In genomic region chr19:17097593-17098126, GRCh38 we compare ENCODE assay signal across 8 cellular contexts. TPM values are rescaled to one million over a fixed set of nuclear protein-coding genes. Genes with fewer than 3 reads are reported as not detected.
A peak's percentile ranks its signal among the peaks of the same experiment; 100 is the strongest.
DNase-seq lines count a peak whose midpoint lies in the region; ATAC-seq and TF ChIP-seq lines count a peak whose summit lies in the region.
"Had no signal": no experiment of that assay in that cellular context is flagged by ENCODE, and none has a peak within 500 bp of the region (broad histone marks: within the 10 kb centered on the region; RNA-seq: fewer than 3 reads in every experiment).

No MANE protein-coding gene starts in this region.

- DNase-seq in HFFc6 (no peak), WTC11 (ENCODE audit: low spot score) (no peak), islet precursor cell (peak; percentile 90), suprapubic skin (ENCODE audit: low spot score in 2 of 2) (no peak), NCI-H526 (lab: John Stamatoyannopoulos, UW) (no peak), endothelial cell (ENCODE audit: low spot score) (no peak)
- DNase-seq: T-cell had no signal

- CTCF ChIA-PET in WTC11 (lab: Charles Lee): interaction anchor here (0.6 kb wide), 1 partner anchor 34 kb away, joined by 5 read pairs; no protein-coding TSS in a partner anchor

- TF ChIP-seq CTCF in HFFc6 (IDR thresholded peaks at IDR 0.05) (no peak), WTC11 (IDR thresholded peaks at IDR 0.05) (no peak), suprapubic skin (IDR thresholded peaks at IDR 0.05) (no peak), endothelial cell (IDR thresholded peaks at IDR 0.05; ENCODE audit: unreplicated experiment) (no peak)

- TF ChIP-seq EP300 in suprapubic skin (IDR thresholded peaks at IDR 0.05): no peak

- H3K27me3 ChIP-seq in suprapubic skin: no peaks in the 10 kb centered on the region

- no peaks in the 10 kb centered on the region for H3K9me3 ChIP-seq in suprapubic skin

- peak overlapping the region; percentile 14 for H3K27ac ChIP-seq in suprapubic skin

- WGBS in suprapubic skin: 81% methylated on average over 8 of the region's 8 CpGs

- peaks cover 16% of the 10 kb centered on the region for H3K36me3 ChIP-seq in suprapubic skin

- peaks cover 19% of the 10 kb centered on the region for H3K4me1 ChIP-seq in suprapubic skin

- POLR2A ChIA-PET in WTC11 (lab: Charles Lee): no interaction called here

- ATAC-seq in WTC11 (no peak), GM18517 (IDR thresholded peaks at IDR 0.05; ENCODE audit: unreplicated experiment) (no peak)
- ATAC-seq: T-cell had no signal

- H3K4me3 Mint-ChIP-seq in HFFc6: peak overlapping the region; percentile 3; the same call in 1 of the 2 replicates
- no peak overlapping the region for H3K4me3 Mint-ChIP-seq in WTC11
- H3K4me3 Mint-ChIP-seq in endothelial cell (ENCODE audit: unreplicated experiment): no peak overlapping the region
- H3K4me3 Mint-ChIP-seq: T-cell had no signal

- no peak overlapping the region for H3K4me3 ChIP-seq in suprapubic skin

- H3K36me3 Mint-ChIP-seq in HFFc6 (ENCODE audit: low read depth) (peaks cover 39% of the 10 kb centered on the region), WTC11 (peaks cover 13% of the 10 kb centered on the region), endothelial cell (ENCODE audit: low read depth, unreplicated experiment) (peaks cover 19% of the 10 kb centered on the region)

- no peaks in the 10 kb centered on the region; the same call in 1 of the 2 replicates for H3K27me3 Mint-ChIP-seq in HFFc6 (ENCODE audit: insufficient read depth)
- no peaks in the 10 kb centered on the region for H3K27me3 Mint-ChIP-seq in WTC11 (ENCODE audit: low read depth)
- peaks cover 6% of the 10 kb centered on the region for H3K27me3 Mint-ChIP-seq in endothelial cell (ENCODE audit: unreplicated experiment)
- H3K27me3 Mint-ChIP-seq: T-cell had no signal

- TF ChIP-seq POLR2A in suprapubic skin (IDR thresholded peaks at IDR 0.05): no peak

- peaks cover 29% of the 10 kb centered on the region for H3K4me1 Mint-ChIP-seq in HFFc6 (ENCODE audit: low read depth)
- peaks cover 15% of the 10 kb centered on the region for H3K4me1 Mint-ChIP-seq in WTC11
- H3K4me1 Mint-ChIP-seq in endothelial cell (ENCODE audit: unreplicated experiment): no peaks in the 10 kb centered on the region

- no peaks in the 10 kb centered on the region for H3K9me3 Mint-ChIP-seq in HFFc6
- peaks cover 5% of the 10 kb centered on the region for H3K9me3 Mint-ChIP-seq in WTC11
- no peaks in the 10 kb centered on the region for H3K9me3 Mint-ChIP-seq in endothelial cell (ENCODE audit: unreplicated experiment)

- H3K27ac Mint-ChIP-seq in HFFc6 (peak overlapping the region; percentile 80), WTC11 (no peak overlapping the region), endothelial cell (ENCODE audit: unreplicated experiment) (no peak overlapping the region)

TF ChIP-seq in WTC11, 78 proteins besides CTCF, POLR2A, EP300 and RAD21:
- TF ChIP-seq ZNF671 (CRISPR knock-in tag; IDR thresholded peaks at IDR 0.05): no peak
- peak; percentile 23; the same call in 1 of the 2 replicates for TF ChIP-seq GABPB1 (CRISPR knock-in tag; IDR thresholded peaks at IDR 0.05)

RNA-seq across cellular contexts. Expression of gene MYO9B, which starts 22.1 kb away (rescaled TPM):
- total RNA-seq in HFFc6 (2021; fragmentation: NEBNext Ultra II Directional; extraction: Animal tissue kit (Norgen Biotek cat#: 25700)): 10 to 100 TPM; 81.2 to 89.0 (median 83.4) TPM
- total RNA-seq in WTC11 (2021) (70.3 to 94.3 TPM (median 73.4 TPM) in 3 replicates), suprapubic skin (10 to 100 TPM; 43.6 to 99.9 (median 69.5) TPM), endothelial cell (ENCODE audit: unreplicated experiment) (62.4 TPM)

RNA-seq across cellular contexts. Expression of gene HAUS8, which starts 22.4 kb away (rescaled TPM):
- 10 to 100 TPM in 5 of 6 experiments, 1 to 10 TPM in 1; 7.6 to 13.2 (median 12.2) TPM for total RNA-seq in HFFc6 (2021; fragmentation: NEBNext Ultra II Directional; extraction: Animal tissue kit (Norgen Biotek cat#: 25700))
- total RNA-seq in WTC11 (2021) (27.9 to 29.9 TPM (median 29.7 TPM) in 3 replicates), suprapubic skin (1 to 10 TPM; 2.4 to 4.1 (median 3.0) TPM), endothelial cell (ENCODE audit: unreplicated experiment) (6.9 TPM)
